30 cellular contexts compared by ENCODE assay signal in genomic region chr18:55857961-55858360, GRCh38.
DNase-seq lines count a peak whose midpoint lies in the region; ATAC-seq and TF ChIP-seq lines count a peak whose summit lies in the region.
"Had no signal": no experiment of that assay in that cellular context is flagged by ENCODE, and none has a peak within 500 bp of the region (broad histone marks: within the 10 kb centered on the region; RNA-seq: fewer than 3 reads in every experiment).

No MANE protein-coding gene starts in this region.

- peaks cover 2% of the 10 kb centered on the region for H3K9me3 Mint-ChIP-seq in neural progenitor cell
- H3K9me3 Mint-ChIP-seq: activated T-helper 2 cell treated with anti-CD3 and anti-CD28 coated beads, Interferon-gamma antibody, Interleukin-2, Interleukin-4, amounts not matched to agents 10 μg/mL and 5 μg/mL and 100 μg/mL, durations not matched to agents 14 hours and 24 hours and 36 hours had no signal

- H3K79me2 ChIP-seq in neural progenitor cell (ENCODE audit: low read depth), result no peaks in the 10 kb centered on the region
- H3K79me2 ChIP-seq: hepatocyte had no signal

- peak overlapping the region in 56 of 59 donors; percentile 2 to 72 (median 52) for H3K4me3 ChIP-seq in dorsolateral prefrontal cortex
- H3K4me3 ChIP-seq in neural progenitor cell, result no peak overlapping the region
- peak overlapping the region; percentile 49 to 82 for H3K4me3 ChIP-seq in aorta (ENCODE audit: low read length in 2 of 2)
- H3K4me3 ChIP-seq: HAP-1, hepatocyte, stomach, transverse colon had no signal

- H3K27ac Mint-ChIP-seq in neural progenitor cell, result peak overlapping the region; percentile 35
- H3K27ac Mint-ChIP-seq: activated CD4-positive, alpha-beta memory T cell treated with anti-CD3 and anti-CD28 coated beads for 36 hours; activated naive CD4-positive, alpha-beta T cell treated with anti-CD3 and anti-CD28 coated beads, Interleukin-2, amount 50 U/mL, for 72 hours; activated T-helper 2 cell treated with anti-CD3 and anti-CD28 coated beads, Interferon-gamma antibody, Interleukin-2, Interleukin-4, amounts not matched to agents 10 μg/mL and 5 μg/mL and 100 μg/mL, durations not matched to agents 14 hours and 24 hours and 36 hours; CD8-positive, alpha-beta memory T cell had no signal

- H3K27ac ChIP-seq in dorsolateral prefrontal cortex (peak overlapping the region in 39 of 59 donors; percentile 1 to 85 (median 66)), neural progenitor cell (no peak overlapping the region), aorta (ENCODE audit: low read depth in 1 of 2, low read length in 2 of 2) (no peak overlapping the region)
- H3K27ac ChIP-seq: hepatocyte, stomach, transverse colon had no signal

- no peaks in the 10 kb centered on the region for H3K9me3 ChIP-seq in neural progenitor cell (ENCODE audit: low read depth)
- H3K9me3 ChIP-seq in aorta (ENCODE audit: control insufficient read depth, low read length), result no peaks in the 10 kb centered on the region
- H3K9me3 ChIP-seq: HAP-1, stomach, transverse colon had no signal

- no peaks in the 10 kb centered on the region for H4K20me1 ChIP-seq in neural progenitor cell (ENCODE audit: low read depth)

- 90 to 93% methylated on average over 7 of the region's 7 CpGs for WGBS in aorta, 2 donors

- peaks cover 54% of the 10 kb centered on the region for H3K4me1 ChIP-seq in neural progenitor cell
- no peaks in the 10 kb centered on the region for H3K4me1 ChIP-seq in aorta (ENCODE audit: control insufficient read depth in 1 of 2, insufficient read depth in 2 of 2, low read length in 2 of 2)
- H3K4me1 ChIP-seq: stomach, transverse colon had no signal

- intact Hi-C loops in dorsolateral prefrontal cortex (cut with DNase I), result loop anchor here in 1 of 2 donors (5.0 kb wide), 1 partner anchor 81 kb away; no protein-coding TSS in a partner anchor
- intact Hi-C loops in aorta (cut with DNase I), result no loop called here

- no peaks in the 10 kb centered on the region for H3K36me3 Mint-ChIP-seq in neural progenitor cell
- H3K36me3 Mint-ChIP-seq: activated CD4-positive, alpha-beta memory T cell treated with anti-CD3 and anti-CD28 coated beads for 36 hours; activated naive CD4-positive, alpha-beta T cell treated with anti-CD3 and anti-CD28 coated beads, Interleukin-2, amount 50 U/mL, for 72 hours; CD8-positive, alpha-beta memory T cell had no signal

- no peak overlapping the region for H2AFZ ChIP-seq in neural progenitor cell (replicated peaks)
- H2AFZ ChIP-seq: hepatocyte had no signal

- H3K36me3 ChIP-seq in neural progenitor cell, result no peaks in the 10 kb centered on the region
- H3K36me3 ChIP-seq in aorta (ENCODE audit: control insufficient read depth in 1 of 2, insufficient read depth in 2 of 2, low read length in 1 of 2), result no peaks in the 10 kb centered on the region
- H3K36me3 ChIP-seq: HAP-1, stomach, transverse colon had no signal

- H3K27me3 Mint-ChIP-seq in neural progenitor cell (ENCODE audit: insufficient read depth, low read depth), result no peaks in the 10 kb centered on the region
- H3K27me3 Mint-ChIP-seq: activated CD4-positive, alpha-beta memory T cell treated with anti-CD3 and anti-CD28 coated beads for 36 hours; CD8-positive, alpha-beta memory T cell had no signal

- peak; percentile 34 for DNase-seq in NCI-H82 (lab: John Stamatoyannopoulos, UW)
- no peak for DNase-seq in NCI-H82 treated with DMSO at 0.1 percent for 48 hours (lab: John Stamatoyannopoulos, UW; ENCODE audit: unreplicated experiment)
- DNase-seq in dorsolateral prefrontal cortex, result no peak
- DNase-seq in neural progenitor cell (ENCODE audit: low spot score), result no peak
- no peak for DNase-seq in aorta
- no peak for DNase-seq in activated CD4-positive, alpha-beta T cell treated with anti-CD3 and anti-CD28 coated beads, Interleukin-2, amount 50 U/mL, for 4 hours
- DNase-seq: activated CD4-positive, alpha-beta memory T cell treated with anti-CD3 and anti-CD28 coated beads for 36 hours; activated CD8-positive, alpha-beta memory T cell treated with anti-CD3 and anti-CD28 coated beads, Interleukin-2, amount 50 U/mL, for 4 hours; AML-193; CD8-positive, alpha-beta memory T cell; effector memory CD4-positive, alpha-beta T cell; erythroblast; foreskin melanocyte; KG1; left cardiac atrium; NCI-H1436 treated with DMSO at 0.1 percent for 48 hours; NCI-H2171; nucleus accumbens; SHP77 treated with DMSO at 0.1 percent for 48 hours; small intestine; stimulated activated CD4-positive, alpha-beta T cell treated with anti-CD3 and anti-CD28 coated beads, Interleukin-1b, Interleukin-23, amount 100 ng/mL, for 48 hours; stomach; transverse colon had no signal

- H3K4me1 Mint-ChIP-seq in neural progenitor cell, result peaks cover 47% of the 10 kb centered on the region
- H3K4me1 Mint-ChIP-seq: CD8-positive, alpha-beta memory T cell had no signal

- ATAC-seq in aorta (ENCODE audit: low FRiP score) (no peak), SK-N-SH treated with all-trans-retinoic acid at 6 μM for 48 hours (no peak), HG03520 (IDR thresholded peaks at IDR 0.05; ENCODE audit: unreplicated experiment) (no peak)
- ATAC-seq: activated naive CD4-positive, alpha-beta T cell treated with anti-CD3 and anti-CD28 coated beads, Interleukin-2, amount 50 U/mL, for 72 hours; left cardiac atrium; WTC11 had no signal

- peak overlapping the region; percentile 25 for H3K4me2 ChIP-seq in neural progenitor cell
- H3K4me2 ChIP-seq: hepatocyte had no signal

- H3K9ac ChIP-seq in neural progenitor cell, result no peak overlapping the region

- H3K27me3 ChIP-seq in dorsolateral prefrontal cortex (no peaks in the 10 kb centered on the region), neural progenitor cell (no peaks in the 10 kb centered on the region), aorta (ENCODE audit: control insufficient read depth in 1 of 2, insufficient read depth in 2 of 2, low read length in 1 of 2) (no peaks in the 10 kb centered on the region)
- H3K27me3 ChIP-seq: hepatocyte, stomach, transverse colon had no signal

- TF ChIP-seq CTCF in dorsolateral prefrontal cortex (IDR thresholded peaks at IDR 0.05 in 54 of 56, conservative IDR thresholded peaks at IDR 0.05 in 2 of 56; ENCODE audit: low read depth in 1 of 56, partially characterized antibody in 56 of 56), result no peak
- TF ChIP-seq CTCF in neural progenitor cell (IDR thresholded peaks at IDR 0.05), result no peak

- no peak overlapping the region for H3K4me3 Mint-ChIP-seq in neural progenitor cell
- H3K4me3 Mint-ChIP-seq: activated CD4-positive, alpha-beta memory T cell treated with anti-CD3 and anti-CD28 coated beads for 36 hours; CD8-positive, alpha-beta memory T cell; WTC11 had no signal

- peaks cover 4% of the 10 kb centered on the region for H3F3A ChIP-seq in neural progenitor cell (ENCODE audit: low read depth)

TF ChIP-seq in SK-N-SH treated with all-trans-retinoic acid at 6 μM for 48 hours, 23 proteins besides CTCF, POLR2A, EP300 and RAD21 (continues in another document):
- TF ChIP-seq TCF4 (CRISPR knock-in tag; IDR thresholded peaks at IDR 0.05; ENCODE audit: borderline replicate concordance), result no peak
- no peak for TF ChIP-seq ZFP3 (CRISPR knock-in tag; IDR thresholded peaks at IDR 0.05)
- no peak for TF ChIP-seq OSR1 (CRISPR knock-in tag; IDR thresholded peaks at IDR 0.05)
- no peak for TF ChIP-seq CSRNP3 (CRISPR knock-in tag; IDR thresholded peaks at IDR 0.05)
- TF ChIP-seq CSDC2 (CRISPR knock-in tag; IDR thresholded peaks at IDR 0.05), result no peak
- no peak for TF ChIP-seq TOX (CRISPR knock-in tag; IDR thresholded peaks at IDR 0.05; ENCODE audit: borderline replicate concordance)
- no peak for TF ChIP-seq ZFP30 (CRISPR knock-in tag; IDR thresholded peaks at IDR 0.05)
- no peak for TF ChIP-seq TSHZ2 (CRISPR knock-in tag; IDR thresholded peaks at IDR 0.05)
- no peak for TF ChIP-seq BACH2 (CRISPR knock-in tag; IDR thresholded peaks at IDR 0.05; ENCODE audit: borderline replicate concordance)

Comparison
In these comparisons a context has a peak if more than half of its experiments do, and no peak if none do; other contexts are left out.
1. H3K27ac ChIP-seq: peak in dorsolateral prefrontal cortex (39 of 59); none in neural progenitor cell (single experiment) and aorta (0 of 2).